Comparison of ENCODE assay signal across 13 cellular contexts in genomic region chr1:111198836-111199235, GRCh38. TPM values are rescaled to one million over a fixed set of nuclear protein-coding genes. Genes with fewer than 3 reads are reported as not detected.
DNase-seq lines count a peak whose midpoint lies in the region; TF ChIP-seq lines count a peak whose summit lies in the region.
"Had no signal": no experiment of that assay in that cellular context is flagged by ENCODE, and none has a peak within 500 bp of the region (broad histone marks: within the 10 kb centered on the region; RNA-seq: fewer than 3 reads in every experiment).

No MANE protein-coding gene starts in this region.

- 88% methylated on average over 4 of the region's 5 CpGs for WGBS in mesenchymal stem cell

- H2BK12ac ChIP-seq in mesenchymal stem cell (ENCODE audit: low read length in 2 of 2), result no peak overlapping the region

- H3K23ac ChIP-seq in mesenchymal stem cell (ENCODE audit: low read length in 2 of 2), result no peak overlapping the region

- peak overlapping the region; percentile 63 for H3K4me3 ChIP-seq in GM06990 (replicated peaks; ENCODE audit: low read depth, low read length)
- H3K4me3 ChIP-seq in Peyer's patch, result peak overlapping the region; percentile 33 to 81 (median 43)
- peak overlapping the region; percentile 71 for H3K4me3 ChIP-seq in effector memory CD4-positive, alpha-beta T cell (ENCODE audit: insufficient read depth, low read depth, low read length, poor library complexity, severe bottlenecking)
- peak overlapping the region; percentile 2 to 45 (median 34) for H3K4me3 ChIP-seq in skin epidermis
- H3K4me3 ChIP-seq in mesenchymal stem cell (ENCODE audit: insufficient read depth in 1 of 2, low read depth in 1 of 2, low read length in 2 of 2), result no peak overlapping the region

- no peak overlapping the region for H3K4me2 ChIP-seq in mesenchymal stem cell (ENCODE audit: low read length, poor library complexity, severe bottlenecking)

- H2BK120ac ChIP-seq in mesenchymal stem cell (ENCODE audit: low read depth, low read length), result no peak overlapping the region

- H3K27ac ChIP-seq in Peyer's patch (peak overlapping the region; percentile 93 to 100 (median 98)), skin epidermis (peak overlapping the region in 20 of 21 experiments; percentile 45 to 99 (median 92)), mesenchymal stem cell (ENCODE audit: low read length, poor library complexity, severe bottlenecking) (no peak overlapping the region)
- H3K27ac ChIP-seq in effector memory CD4-positive, alpha-beta T cell (ENCODE audit: insufficient read depth, low read length, poor library complexity, severe bottlenecking), result peak overlapping the region; percentile 92

- H2BK5ac ChIP-seq in mesenchymal stem cell (ENCODE audit: low read depth, low read length, poor library complexity, severe bottlenecking), result no peak overlapping the region

- H3K36me3 ChIP-seq in GM06990 (ENCODE audit: control insufficient read depth, insufficient read depth, low read length) (peaks cover 30% of the 10 kb centered on the region), Peyer's patch (peaks cover 0 to 38% (median 0%) of the 10 kb centered on the region in 3 donors), mesenchymal stem cell (ENCODE audit: control insufficient read depth in 1 of 2, insufficient read depth in 2 of 2, low read depth in 1 of 2, low read length in 2 of 2) (peaks cover 6 to 12% of the 10 kb centered on the region in 2 experiments)
- peaks cover 47% of the 10 kb centered on the region for H3K36me3 ChIP-seq in effector memory CD4-positive, alpha-beta T cell (ENCODE audit: control insufficient read depth, insufficient read depth, low read length)

- no peak overlapping the region for H2AFZ ChIP-seq in mesenchymal stem cell (ENCODE audit: low read depth, low read length)

- no peak overlapping the region for H2BK15ac ChIP-seq in mesenchymal stem cell (ENCODE audit: low read depth, poor library complexity, severe bottlenecking)

- no peak overlapping the region for H2AK5ac ChIP-seq in mesenchymal stem cell (ENCODE audit: low read length, severe bottlenecking)

- H3K4me1 ChIP-seq in Peyer's patch (peaks cover 4 to 55% (median 21%) of the 10 kb centered on the region in 4 donors), mesenchymal stem cell (ENCODE audit: control insufficient read depth, insufficient read depth, low read depth, low read length) (peaks cover 13% of the 10 kb centered on the region)
- peaks cover 73% of the 10 kb centered on the region for H3K4me1 ChIP-seq in effector memory CD4-positive, alpha-beta T cell (ENCODE audit: control insufficient read depth, insufficient read depth, low read length, poor library complexity, severe bottlenecking)

- H4K8ac ChIP-seq in mesenchymal stem cell (ENCODE audit: low read length), result no peak overlapping the region

- H3K9ac ChIP-seq in mesenchymal stem cell (ENCODE audit: low read length), result no peak overlapping the region

- H3K9me3 ChIP-seq in Peyer's patch (no peaks in the 10 kb centered on the region), mesenchymal stem cell (ENCODE audit: control insufficient read depth, low read length) (no peaks in the 10 kb centered on the region)
- no peaks in the 10 kb centered on the region for H3K9me3 ChIP-seq in effector memory CD4-positive, alpha-beta T cell (ENCODE audit: control insufficient read depth, low read length)

- H3K18ac ChIP-seq in mesenchymal stem cell (ENCODE audit: low read depth in 1 of 2, low read length in 2 of 2), result no peak overlapping the region

- H3K14ac ChIP-seq in mesenchymal stem cell (ENCODE audit: low read length in 2 of 2), result no peak overlapping the region

- no peaks in the 10 kb centered on the region for H3K79me1 ChIP-seq in mesenchymal stem cell (replicated peaks; ENCODE audit: low read length, poor library complexity, severe bottlenecking)

- no peak overlapping the region for H4K91ac ChIP-seq in mesenchymal stem cell (ENCODE audit: low read length)

- no peak for TF ChIP-seq POLR2A in Peyer's patch (IDR thresholded peaks at IDR 0.05)

- no peak for TF ChIP-seq CTCF in GM06990 (IDR thresholded peaks at IDR 0.05; ENCODE audit: insufficient read depth, low read length, poor library complexity, severe bottlenecking)
- no peak for TF ChIP-seq CTCF in Peyer's patch (IDR thresholded peaks at IDR 0.05)

- H3K27me3 ChIP-seq in GM06990 (replicated peaks; ENCODE audit: control insufficient read depth, insufficient read depth, low read length) (no peaks in the 10 kb centered on the region), Peyer's patch (no peaks in the 10 kb centered on the region), mesenchymal stem cell (ENCODE audit: control insufficient read depth in 1 of 2, insufficient read depth in 1 of 2, low read length in 2 of 2) (peaks cover 0 to 8% of the 10 kb centered on the region in 2 experiments)
- H3K27me3 ChIP-seq in effector memory CD4-positive, alpha-beta T cell (replicated peaks; ENCODE audit: control insufficient read depth, insufficient read depth, low read length, poor library complexity, severe bottlenecking), result no peaks in the 10 kb centered on the region

- H3K4ac ChIP-seq in mesenchymal stem cell (ENCODE audit: low read depth in 1 of 2, low read length in 2 of 2), result no peak overlapping the region

- DNase-seq in GM06990 (ENCODE audit: extremely low read depth, insufficient read length) (no peak), Peyer's patch (no peak), mesenchymal stem cell (no peak), NCI-H69 (lab: John Stamatoyannopoulos, UW) (no peak), SHP77 (lab: John Stamatoyannopoulos, UW) (no peak)
- no peak for DNase-seq in effector memory CD4-positive, alpha-beta T cell
- DNase-seq: activated CD4-positive, alpha-beta T cell treated with anti-CD3 and anti-CD28 coated beads for 1 hour; DMS 273 treated with DMSO at 0.1 percent for 48 hours; effector CD8-positive, alpha-beta T cell; NCI-H1694; stimulated activated CD4-positive, alpha-beta T cell treated with anti-CD3 and anti-CD28 coated beads, Interleukin-2, amount 100 ng/mL, for 48 hours had no signal

RNA-seq across cellular contexts. Expression of gene DENND2D, which starts 1.6 kb away (rescaled TPM):
- 100 to 1,000 TPM in 1 of 4 donors, 10 to 100 TPM in 3; 71.3 to 220 (median 86.5) TPM for total RNA-seq in Peyer's patch
- 0.95 TPM for polyA plus RNA-seq in mesenchymal stem cell (2013, experiment 1 of 2)
- 0.85 TPM for polyA plus RNA-seq in mesenchymal stem cell (2013, experiment 2 of 2)

RNA-seq across cellular contexts. Expression of gene CHI3L2, which starts 28.7 kb away (rescaled TPM):
- total RNA-seq in Peyer's patch, result 10 to 100 TPM in 1 of 4 donors, 1 to 10 TPM in 1, under 1 TPM in 1, not detected in 1; 0.67 to 14.0 (median 3.3) TPM
- polyA plus RNA-seq in mesenchymal stem cell (2013, experiment 1 of 2), result not detected
- polyA plus RNA-seq in mesenchymal stem cell (2013, experiment 2 of 2), result not detected
- total RNA-seq: glomerular endothelial cell had no signal

RNA-seq across cellular contexts. Expression of gene CEPT1, which starts 58.8 kb away (rescaled TPM):
- 10 to 100 TPM; 38.7 to 56.9 (median 43.8) TPM for total RNA-seq in Peyer's patch
- 16.8 TPM for polyA plus RNA-seq in mesenchymal stem cell (2013, experiment 1 of 2)
- 17.3 TPM for polyA plus RNA-seq in mesenchymal stem cell (2013, experiment 2 of 2)

RNA-seq across cellular contexts. Expression of gene DRAM2, which starts 58.9 kb away (rescaled TPM):
- total RNA-seq in Peyer's patch, result 10 to 100 TPM; 28.9 to 64.2 (median 48.5) TPM
- polyA plus RNA-seq in mesenchymal stem cell (2013, experiment 1 of 2), result 46.9 TPM
- polyA plus RNA-seq in mesenchymal stem cell (2013, experiment 2 of 2), result 48.3 TPM

Comparison
In these comparisons a context has a peak if more than half of its experiments do, and no peak if none do; other contexts are left out.
1. H3K4me3 ChIP-seq: peak in GM06990 (single experiment), Peyer's patch (4 of 4), effector memory CD4-positive, alpha-beta T cell (single experiment) and skin epidermis (7 of 7); none in mesenchymal stem cell (0 of 2).